1 cellular context compared by ENCODE assay signal in genomic region chr18:58590231-58590630, GRCh38.
A peak's percentile ranks its signal among the peaks of the same experiment; 100 is the strongest.
TF ChIP-seq lines count a peak whose summit lies in the region.

No MANE protein-coding gene starts in this region.

TF ChIP-seq in HepG2, 621 proteins besides CTCF, POLR2A, EP300 and RAD21 (continued from another document):
- TF ChIP-seq, protein P1, sequence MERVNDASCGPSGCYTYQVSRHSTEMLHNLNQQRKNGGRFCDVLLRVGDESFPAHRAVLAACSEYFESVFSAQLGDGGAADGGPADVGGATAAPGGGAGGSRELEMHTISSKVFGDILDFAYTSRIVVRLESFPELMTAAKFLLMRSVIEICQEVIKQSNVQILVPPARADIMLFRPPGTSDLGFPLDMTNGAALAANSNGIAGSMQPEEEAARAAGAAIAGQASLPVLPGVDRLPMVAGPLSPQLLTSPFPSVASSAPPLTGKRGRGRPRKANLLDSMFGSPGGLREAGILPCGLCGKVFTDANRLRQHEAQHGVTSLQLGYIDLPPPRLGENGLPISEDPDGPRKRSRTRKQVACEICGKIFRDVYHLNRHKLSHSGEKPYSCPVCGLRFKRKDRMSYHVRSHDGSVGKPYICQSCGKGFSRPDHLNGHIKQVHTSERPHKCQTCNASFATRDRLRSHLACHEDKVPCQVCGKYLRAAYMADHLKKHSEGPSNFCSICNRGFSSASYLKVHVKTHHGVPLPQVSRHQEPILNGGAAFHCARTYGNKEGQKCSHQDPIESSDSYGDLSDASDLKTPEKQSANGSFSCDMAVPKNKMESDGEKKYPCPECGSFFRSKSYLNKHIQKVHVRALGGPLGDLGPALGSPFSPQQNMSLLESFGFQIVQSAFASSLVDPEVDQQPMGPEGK (CRISPR knock-in tag; IDR thresholded peaks at IDR 0.05): 0 out of 2 replicates have a peak, but pooled peaks have one; percentile 22
- TF ChIP-seq BCL6 (CRISPR knock-in tag; IDR thresholded peaks at IDR 0.05): peak; percentile 74
- no peak for TF ChIP-seq ZNF878 (CRISPR knock-in tag; IDR thresholded peaks at IDR 0.05)
- 0 out of 2 replicates have a peak, but pooled peaks have one; percentile 12 for TF ChIP-seq HMG20A (CRISPR knock-in tag; IDR thresholded peaks at IDR 0.05; ENCODE audit: borderline replicate concordance)
- TF ChIP-seq, protein P2, sequence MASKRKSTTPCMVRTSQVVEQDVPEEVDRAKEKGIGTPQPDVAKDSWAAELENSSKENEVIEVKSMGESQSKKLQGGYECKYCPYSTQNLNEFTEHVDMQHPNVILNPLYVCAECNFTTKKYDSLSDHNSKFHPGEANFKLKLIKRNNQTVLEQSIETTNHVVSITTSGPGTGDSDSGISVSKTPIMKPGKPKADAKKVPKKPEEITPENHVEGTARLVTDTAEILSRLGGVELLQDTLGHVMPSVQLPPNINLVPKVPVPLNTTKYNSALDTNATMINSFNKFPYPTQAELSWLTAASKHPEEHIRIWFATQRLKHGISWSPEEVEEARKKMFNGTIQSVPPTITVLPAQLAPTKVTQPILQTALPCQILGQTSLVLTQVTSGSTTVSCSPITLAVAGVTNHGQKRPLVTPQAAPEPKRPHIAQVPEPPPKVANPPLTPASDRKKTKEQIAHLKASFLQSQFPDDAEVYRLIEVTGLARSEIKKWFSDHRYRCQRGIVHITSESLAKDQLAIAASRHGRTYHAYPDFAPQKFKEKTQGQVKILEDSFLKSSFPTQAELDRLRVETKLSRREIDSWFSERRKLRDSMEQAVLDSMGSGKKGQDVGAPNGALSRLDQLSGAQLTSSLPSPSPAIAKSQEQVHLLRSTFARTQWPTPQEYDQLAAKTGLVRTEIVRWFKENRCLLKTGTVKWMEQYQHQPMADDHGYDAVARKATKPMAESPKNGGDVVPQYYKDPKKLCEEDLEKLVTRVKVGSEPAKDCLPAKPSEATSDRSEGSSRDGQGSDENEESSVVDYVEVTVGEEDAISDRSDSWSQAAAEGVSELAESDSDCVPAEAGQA (IDR thresholded peaks at IDR 0.05; ENCODE audit: low read depth): no peak
- TF ChIP-seq, protein P2 (CRISPR knock-in tag; IDR thresholded peaks at IDR 0.05; ENCODE audit: borderline replicate concordance): no peak
- peak; percentile 64 for TF ChIP-seq TEAD3 (CRISPR knock-in tag; optimal IDR thresholded peaks at IDR 0.05; ENCODE audit: borderline replicate concordance)
- TF ChIP-seq ZFP36L1 (CRISPR knock-in tag; IDR thresholded peaks at IDR 0.05): no peak
TF ChIP-seq in HepG2: peak in this region for 5.
